Comparison of ENCODE assay signal across 1 cellular context in the genomic region with DNA sequence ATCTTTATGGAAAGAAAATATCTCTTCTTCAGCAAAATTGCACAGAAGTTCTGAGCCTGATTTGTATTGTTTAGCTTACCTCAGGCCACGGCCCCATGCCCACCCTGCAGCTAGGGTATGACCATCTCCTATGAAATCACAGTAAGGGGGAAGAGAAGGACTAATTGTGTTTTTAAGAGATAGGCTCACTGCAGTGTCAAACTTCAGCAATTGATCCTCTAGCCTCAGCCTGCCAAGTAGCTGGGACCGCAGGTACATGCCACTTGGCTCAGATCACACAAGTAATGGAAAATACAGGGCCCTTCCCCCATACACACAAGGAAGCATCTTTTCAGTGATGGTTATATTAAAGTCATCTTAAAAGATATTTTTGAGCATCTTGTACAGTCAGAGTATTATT.
TF ChIP-seq lines count a peak whose summit lies in the region.

No MANE protein-coding gene starts in this region.

TF ChIP-seq in H1, 55 proteins besides CTCF, POLR2A, EP300 and RAD21 (continued from another document):
- TF ChIP-seq HDAC2 (IDR thresholded peaks at IDR 0.05; ENCODE audit: borderline replicate concordance in 1 of 2, low read depth in 2 of 2, low read length in 2 of 2) (no peak), SP2 (IDR thresholded peaks at IDR 0.05; ENCODE audit: low read length) (no peak), POLR2AphosphoS5 (IDR thresholded peaks at IDR 0.05; ENCODE audit: low read depth, low read length) (peak; percentile 93), TAF7 (optimal IDR thresholded peaks at IDR 0.05; ENCODE audit: borderline replicate concordance, low read depth, low read length) (peak; percentile 98), RNF2 (IDR thresholded peaks at IDR 0.05; ENCODE audit: borderline replicate concordance, low read depth, low read length, missing control alignments, poor library complexity, severe bottlenecking) (no peak), EGR1 (IDR thresholded peaks at IDR 0.05; ENCODE audit: borderline replicate concordance, low read depth, low read length) (no peak), SUZ12 (IDR thresholded peaks at IDR 0.05; ENCODE audit: low read length) (no peak), SAP30 (IDR thresholded peaks at IDR 0.05; ENCODE audit: insufficient read depth, insufficient replicate concordance, low read length) (no peak), TBP (IDR thresholded peaks at IDR 0.05; ENCODE audit: low read depth, low read length) (peak; percentile 71), KDM1A (IDR thresholded peaks at IDR 0.05; ENCODE audit: borderline replicate concordance, low read length) (no peak), ZNF274 (IDR thresholded peaks at IDR 0.05; ENCODE audit: borderline replicate concordance, extremely low read depth, low read length) (no peak)
